ENCODE assay signal across 8 cellular contexts in genomic region chr12:126874427-126875026, GRCh38.
DNase-seq lines count a peak whose midpoint lies in the region; ATAC-seq and TF ChIP-seq lines count a peak whose summit lies in the region.

No MANE protein-coding gene starts in this region.

- no peaks in the 10 kb centered on the region for H3K4me1 Mint-ChIP-seq in HFFc6 (ENCODE audit: low read depth)

- H3K4me3 ChIP-seq in GM12864 (ENCODE audit: low read depth, low read length) (no peak overlapping the region), left lung (no peak overlapping the region)

- DNase-seq in GM12864 (ENCODE audit: low read depth): no peak
- peak; percentile 30 for DNase-seq in HFFc6
- peak; percentile 69 for DNase-seq in NCI-H2029 (lab: John Stamatoyannopoulos, UW)
- peak; percentile 2 to 6 (median 4) for DNase-seq in activated CD4-positive, CD25-positive, alpha-beta regulatory T cell (lab: John Stamatoyannopoulos, UW)
- DNase-seq in caudate nucleus (lab: John Stamatoyannopoulos, UW): peak in 56 of 61 donors; percentile 2 to 67 (median 24)
- DNase-seq in left lung: peak; percentile 35 to 85
- peak; percentile 19 to 49 (median 27) for DNase-seq in stimulated activated CD4-positive, alpha-beta T cell treated with anti-CD3 and anti-CD28 coated beads, TNF-alpha, amount 100 ng/mL, for 48 hours (ENCODE audit: low read depth in 3 of 3)

- ATAC-seq in left lung: peak; percentile 86
- no peak for ATAC-seq in HG03135 (IDR thresholded peaks at IDR 0.05; ENCODE audit: unreplicated experiment)

- no peak overlapping the region for H3K4me3 Mint-ChIP-seq in HFFc6

- no peaks in the 10 kb centered on the region for H3K4me1 ChIP-seq in left lung

- no peaks in the 10 kb centered on the region for H3K36me3 ChIP-seq in left lung

- H3K9me3 ChIP-seq in left lung: no peaks in the 10 kb centered on the region

- intact Hi-C loops in left lung (cut with DNase I): loop anchor here in 1 of 2 donors (5.0 kb wide), 1 partner anchor 1692 kb away; no protein-coding TSS in a partner anchor

- H3K27ac Mint-ChIP-seq in HFFc6: no peak overlapping the region

- H3K9me3 Mint-ChIP-seq in HFFc6: no peaks in the 10 kb centered on the region

- H3K27me3 Mint-ChIP-seq in HFFc6 (ENCODE audit: insufficient read depth): no peaks in the 10 kb centered on the region; the same call in none of the 2 replicates

- TF ChIP-seq CTCF in GM12864 (IDR thresholded peaks at IDR 0.05; ENCODE audit: low read depth, low read length, missing control alignments) (peak; percentile 94), HFFc6 (IDR thresholded peaks at IDR 0.05) (peak; percentile 92), left lung (IDR thresholded peaks at IDR 0.05) (peak; percentile 83 to 88)

- H3K27me3 ChIP-seq in left lung: no peaks in the 10 kb centered on the region

- H3K27ac ChIP-seq in caudate nucleus (ENCODE audit: low read depth, low read length) (no peak overlapping the region), left lung (no peak overlapping the region)

- H3K36me3 Mint-ChIP-seq in HFFc6 (ENCODE audit: low read depth): no peaks in the 10 kb centered on the region
